In the genomic region with DNA sequence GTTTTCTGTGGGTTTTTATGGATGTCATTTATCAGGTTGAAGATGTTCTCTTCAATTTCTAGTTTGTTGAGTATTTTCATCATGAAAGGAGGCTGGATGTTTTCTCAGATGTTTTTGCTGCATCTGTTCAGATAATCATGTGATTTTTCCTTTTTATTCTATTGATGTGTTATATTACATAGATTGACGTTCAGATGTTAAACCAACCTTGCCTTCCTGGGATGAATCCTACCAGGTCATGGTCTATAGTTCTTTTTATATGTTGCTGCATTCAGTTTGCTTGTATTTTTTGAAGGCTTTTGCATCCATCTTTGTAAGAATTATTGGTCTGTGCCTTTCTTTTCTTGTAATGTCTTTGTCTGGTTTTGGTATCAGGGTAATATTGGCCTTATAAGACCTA, we compare ENCODE assay signal across 27 cellular contexts.
"Had no signal": no experiment of that assay in that cellular context is flagged by ENCODE, and none has a peak within 500 bp of the region (broad histone marks: within the 10 kb centered on the region; RNA-seq: fewer than 3 reads in every experiment).

No MANE protein-coding gene starts in this region.

- FAIRE-seq: urothelium cell line had no signal

- H3K9me3 ChIP-seq: suprapubic skin, testis, thoracic aorta, thyroid gland, vagina had no signal

- H3K36me3 ChIP-seq: stomach, suprapubic skin, thoracic aorta, thyroid gland, tibial artery, tibial nerve, transverse colon, upper lobe of left lung, upper lobe of right lung, uterus, vagina had no signal

- H3K27ac ChIP-seq: stomach, suprapubic skin, testis, thoracic aorta, thyroid gland, tibial artery, tibial nerve, transverse colon, upper lobe of left lung, upper lobe of right lung, uterus, vagina had no signal

- DNase-seq: stimulated activated CD4-positive, alpha-beta T cell treated with anti-CD3 and anti-CD28 coated beads, Interleukin-2, amount 100 ng/mL, for 48 hours; stimulated activated CD4-positive, alpha-beta T cell treated with anti-CD3 and anti-CD28 coated beads, Interleukin-4, amount 100 ng/mL, for 1 hour; stimulated activated CD4-positive, alpha-beta T cell treated with anti-CD3 and anti-CD28 coated beads, Interleukin-4, amount 100 ng/mL, for 24 hours; stimulated activated CD4-positive, alpha-beta T cell treated with anti-CD3 and anti-CD28 coated beads, Interleukin-4, amount 100 ng/mL, for 4 hours; stimulated activated CD8-positive, alpha-beta memory T cell treated with anti-CD3 and anti-CD28 coated beads, Interleukin-4, amount 100 ng/mL, for 48 hours; stimulated activated naive B cell treated with anti-CD40 and anti-IgM and Interleukin-4, amounts not matched to agents 10 μg/mL and 1 μg/mL and 100 μg/mL, for 72 hours; stimulated activated naive CD4-positive, alpha-beta T cell; stimulated activated naive CD4-positive, alpha-beta T cell treated with Interleukin-2 at 50 U/mL for 16 hours; stimulated activated naive CD8-positive, alpha-beta T cell treated with anti-CD3 and anti-CD28 coated beads, Interleukin-15, amount 100 ng/mL, for 72 hours; stimulated activated naive CD8-positive, alpha-beta T cell treated with anti-CD3 and anti-CD28 coated beads, Interleukin-15, Interleukin-2, amounts not matched to agents 100 U/mL and 50 U/mL, for 24 hours; stomach; substantia nigra; testis; thyroid gland; tibial artery; transverse colon; trophoblast cell; upper lobe of left lung; upper lobe of right lung; uterus had no signal

- H3K4me3 ChIP-seq: stomach, suprapubic skin, testis, thoracic aorta, thyroid gland, tibial artery, tibial nerve, transverse colon, upper lobe of left lung, upper lobe of right lung, uterus, vagina had no signal

- H3K27me3 ChIP-seq: stomach, suprapubic skin, testis, thyroid gland, tibial artery, tibial nerve, transverse colon, upper lobe of left lung, upper lobe of right lung, uterus, vagina had no signal

- ATAC-seq: stimulated activated effector memory CD8-positive, alpha-beta T cell treated with anti-CD3 and anti-CD28 coated beads, Interleukin-12 subunit alpha, Interleukin-12 subunit beta, amount 100 ng/mL, for 72 hours; stimulated activated memory B cell treated with anti-CD40 and anti-IgM and Interleukin-4, amounts not matched to agents 10 μg/mL and 1 μg/mL and 100 μg/mL, for 72 hours; stimulated activated naive B cell treated with anti-CD40 and anti-IgM and Interleukin-4, amounts not matched to agents 10 μg/mL and 1 μg/mL and 100 μg/mL, for 72 hours; stimulated activated naive CD8-positive, alpha-beta T cell treated with anti-CD3 and anti-CD28 coated beads, Interleukin-15, amount 100 ng/mL, for 72 hours; stimulated activated naive CD8-positive, alpha-beta T cell treated with anti-CD3 and anti-CD28 coated beads, Interleukin-15, Interleukin-2, amounts not matched to agents 100 U/mL and 50 U/mL, for 24 hours; upper lobe of right lung had no signal

- H3K4me1 ChIP-seq: stomach, suprapubic skin, testis, thyroid gland, tibial artery, tibial nerve, transverse colon, upper lobe of left lung, upper lobe of right lung, uterus, vagina had no signal
